ENCODE assay signal across 1 cellular context in the genomic region with DNA sequence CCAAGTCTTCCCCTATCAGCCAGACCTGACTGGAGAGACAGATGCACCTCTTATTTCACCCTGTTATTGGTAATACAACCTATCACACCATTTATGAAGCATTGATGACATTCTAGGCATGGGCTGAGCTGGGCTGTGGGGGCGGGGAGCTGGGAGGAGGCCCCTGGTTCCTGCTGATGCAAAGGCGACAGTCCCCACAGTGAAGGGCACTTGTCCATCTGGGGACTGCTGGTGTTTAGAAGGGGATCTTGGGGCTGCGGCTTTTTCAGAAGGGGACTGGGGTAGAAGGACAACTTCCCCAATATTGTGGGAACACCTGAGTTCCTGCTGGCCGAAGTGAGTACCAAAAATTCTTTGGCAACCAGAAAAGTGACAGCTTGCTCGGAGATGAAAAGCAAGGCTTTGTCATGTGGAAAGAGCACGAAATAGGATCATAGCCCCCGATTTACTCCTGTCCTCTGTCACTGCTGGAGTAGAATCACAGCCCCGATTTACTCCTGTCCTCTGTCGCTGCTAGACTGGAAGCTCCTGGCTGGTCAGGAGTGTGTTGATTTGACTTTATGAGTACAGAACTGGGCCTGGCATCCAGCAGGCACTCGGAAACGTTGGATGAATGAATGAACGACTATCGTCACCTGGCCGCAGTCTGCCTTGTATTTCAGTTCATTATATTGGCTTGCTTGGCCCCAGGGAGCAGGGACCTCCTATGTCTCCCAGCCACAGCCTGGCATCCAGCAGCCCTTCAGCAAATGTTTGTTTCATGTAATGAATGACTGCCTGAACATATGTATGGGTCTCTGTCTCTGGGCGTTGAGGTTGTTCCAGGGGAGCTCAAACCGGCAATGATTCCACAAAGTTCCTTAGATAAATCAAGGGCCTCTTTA.
TF ChIP-seq lines count a peak whose summit lies in the region.

No MANE protein-coding gene starts in this region.

TF ChIP-seq in WTC11, 78 proteins besides CTCF, POLR2A, EP300 and RAD21:
- TF ChIP-seq SMAD4 (CRISPR knock-in tag; IDR thresholded peaks at IDR 0.05), result no peak
- TF ChIP-seq FOXJ3 (CRISPR knock-in tag; IDR thresholded peaks at IDR 0.05; ENCODE audit: borderline replicate concordance), result no peak
- TF ChIP-seq, protein P1, sequence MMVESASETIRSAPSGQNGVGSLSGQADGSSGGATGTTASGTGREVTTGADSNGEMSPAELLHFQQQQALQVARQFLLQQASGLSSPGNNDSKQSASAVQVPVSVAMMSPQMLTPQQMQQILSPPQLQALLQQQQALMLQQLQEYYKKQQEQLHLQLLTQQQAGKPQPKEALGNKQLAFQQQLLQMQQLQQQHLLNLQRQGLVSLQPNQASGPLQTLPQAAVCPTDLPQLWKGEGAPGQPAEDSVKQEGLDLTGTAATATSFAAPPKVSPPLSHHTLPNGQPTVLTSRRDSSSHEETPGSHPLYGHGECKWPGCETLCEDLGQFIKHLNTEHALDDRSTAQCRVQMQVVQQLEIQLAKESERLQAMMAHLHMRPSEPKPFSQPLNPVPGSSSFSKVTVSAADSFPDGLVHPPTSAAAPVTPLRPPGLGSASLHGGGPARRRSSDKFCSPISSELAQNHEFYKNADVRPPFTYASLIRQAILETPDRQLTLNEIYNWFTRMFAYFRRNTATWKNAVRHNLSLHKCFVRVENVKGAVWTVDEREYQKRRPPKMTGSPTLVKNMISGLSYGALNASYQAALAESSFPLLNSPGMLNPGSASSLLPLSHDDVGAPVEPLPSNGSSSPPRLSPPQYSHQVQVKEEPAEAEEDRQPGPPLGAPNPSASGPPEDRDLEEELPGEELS (CRISPR knock-in tag; IDR thresholded peaks at IDR 0.05), result no peak
- TF ChIP-seq ZNF138 (CRISPR knock-in tag; conservative IDR thresholded peaks at IDR 0.05), result no peak
- TF ChIP-seq IRF2 (CRISPR knock-in tag; IDR thresholded peaks at IDR 0.05; ENCODE audit: borderline replicate concordance, low read depth), result no peak
- TF ChIP-seq, protein P2, sequence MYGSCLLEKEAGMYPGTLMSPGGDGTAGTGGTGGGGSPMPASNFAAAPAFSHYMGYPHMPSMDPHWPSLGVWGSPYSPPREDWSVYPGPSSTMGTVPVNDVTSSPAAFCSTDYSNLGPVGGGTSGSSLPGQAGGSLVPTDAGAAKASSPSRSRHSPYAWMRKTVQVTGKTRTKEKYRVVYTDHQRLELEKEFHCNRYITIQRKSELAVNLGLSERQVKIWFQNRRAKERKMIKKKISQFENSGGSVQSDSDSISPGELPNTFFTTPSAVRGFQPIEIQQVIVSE (CRISPR knock-in tag; IDR thresholded peaks at IDR 0.05; ENCODE audit: borderline replicate concordance), result no peak
- TF ChIP-seq ZNF219 (CRISPR knock-in tag; IDR thresholded peaks at IDR 0.05; ENCODE audit: borderline replicate concordance), result no peak
- no peak for TF ChIP-seq SOX15 (CRISPR knock-in tag; IDR thresholded peaks at IDR 0.05)
- no peak for TF ChIP-seq NFE2L1 (CRISPR knock-in tag; IDR thresholded peaks at IDR 0.05)
- no peak for TF ChIP-seq FOXP1 (CRISPR knock-in tag; IDR thresholded peaks at IDR 0.05; ENCODE audit: borderline replicate concordance)
- TF ChIP-seq, protein P3, sequence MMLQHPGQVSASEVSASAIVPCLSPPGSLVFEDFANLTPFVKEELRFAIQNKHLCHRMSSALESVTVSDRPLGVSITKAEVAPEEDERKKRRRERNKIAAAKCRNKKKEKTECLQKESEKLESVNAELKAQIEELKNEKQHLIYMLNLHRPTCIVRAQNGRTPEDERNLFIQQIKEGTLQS (CRISPR knock-in tag; conservative IDR thresholded peaks at IDR 0.05), result no peak
- TF ChIP-seq CBFB (CRISPR knock-in tag; IDR thresholded peaks at IDR 0.05; ENCODE audit: low read depth), result no peak
- TF ChIP-seq JAZF1 (CRISPR knock-in tag; IDR thresholded peaks at IDR 0.05), result no peak
- TF ChIP-seq, protein P4, sequence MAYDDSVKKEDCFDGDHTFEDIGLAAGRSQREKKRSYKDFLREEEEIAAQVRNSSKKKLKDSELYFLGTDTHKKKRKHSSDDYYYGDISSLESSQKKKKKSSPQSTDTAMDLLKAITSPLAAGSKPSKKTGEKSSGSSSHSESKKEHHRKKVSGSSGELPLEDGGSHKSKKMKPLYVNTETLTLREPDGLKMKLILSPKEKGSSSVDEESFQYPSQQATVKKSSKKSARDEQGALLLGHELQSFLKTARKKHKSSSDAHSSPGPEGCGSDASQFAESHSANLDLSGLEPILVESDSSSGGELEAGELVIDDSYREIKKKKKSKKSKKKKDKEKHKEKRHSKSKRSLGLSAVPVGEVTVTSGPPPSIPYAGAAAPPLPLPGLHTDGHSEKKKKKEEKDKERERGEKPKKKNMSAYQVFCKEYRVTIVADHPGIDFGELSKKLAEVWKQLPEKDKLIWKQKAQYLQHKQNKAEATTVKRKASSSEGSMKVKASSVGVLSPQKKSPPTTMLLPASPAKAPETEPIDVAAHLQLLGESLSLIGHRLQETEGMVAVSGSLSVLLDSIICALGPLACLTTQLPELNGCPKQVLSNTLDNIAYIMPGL (CRISPR knock-in tag; IDR thresholded peaks at IDR 0.05), result no peak
- no peak for TF ChIP-seq ZNF423 (CRISPR knock-in tag; IDR thresholded peaks at IDR 0.05)
